8 cellular contexts compared by ENCODE assay signal in the genomic region with DNA sequence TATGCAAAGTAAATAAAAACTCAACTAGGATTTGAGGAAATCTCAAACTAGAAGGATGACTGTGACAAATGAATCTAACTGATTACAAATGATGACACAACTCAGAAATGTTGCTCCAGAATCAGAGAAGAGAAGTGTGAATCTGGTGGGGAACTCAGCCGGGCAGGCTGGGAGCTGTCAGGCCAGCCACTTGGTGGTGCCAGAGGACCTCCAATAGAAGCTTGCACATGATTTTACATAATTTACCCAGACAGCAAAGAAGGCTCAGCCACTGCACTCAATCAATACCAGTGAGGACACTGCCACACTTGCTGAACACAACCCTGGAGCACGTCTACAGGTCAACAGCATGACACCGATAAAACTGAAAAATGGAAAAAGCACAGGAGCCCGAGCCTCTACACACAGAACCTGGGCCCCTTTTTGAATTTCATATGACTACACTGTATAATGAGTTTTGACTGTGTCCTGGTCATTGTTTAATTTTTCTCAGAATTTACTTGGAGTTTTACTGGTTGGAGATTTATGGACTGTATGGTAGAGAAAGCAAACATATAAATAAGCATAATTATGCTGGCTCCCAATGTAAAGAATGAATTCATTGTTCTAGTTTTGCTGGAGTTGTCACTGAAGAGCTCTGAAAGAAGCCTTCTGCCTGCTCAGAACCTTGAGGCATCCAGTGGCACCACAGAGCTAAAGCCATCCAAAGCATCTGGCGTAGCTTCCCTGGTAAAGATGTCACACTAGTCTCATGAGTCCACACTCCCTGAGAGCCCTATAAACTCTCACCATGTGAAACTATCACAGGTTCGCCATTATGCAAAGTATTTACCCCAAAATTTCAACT.
DNase-seq lines count a peak whose midpoint lies in the region; ATAC-seq, FAIRE-seq and TF ChIP-seq lines count a peak whose summit lies in the region.

No MANE protein-coding gene starts in this region.

- FAIRE-seq in A204.1 (lab: Jason Lieb, UNC) = peak; percentile 71

- peak; percentile 69 for ATAC-seq in HG03045 (IDR thresholded peaks at IDR 0.05; ENCODE audit: unreplicated experiment)
- peak; percentile 59 for ATAC-seq in stimulated activated naive CD8-positive, alpha-beta T cell treated with anti-CD3 and anti-CD28 coated beads, Interleukin-15, Interleukin-2, amounts not matched to agents 100 U/mL and 50 U/mL, for 24 hours

- H3K4me3 ChIP-seq in GM12875 (ENCODE audit: low read depth, low read length) = no peak overlapping the region

- peak; percentile 45 for DNase-seq in NCI-H2227 (lab: John Stamatoyannopoulos, UW; ENCODE audit: unreplicated experiment)
- DNase-seq in activated CD4-positive, alpha-beta T cell treated with anti-CD3 and anti-CD28 coated beads for 48 hours = peak; percentile 50
- peak; percentile 82 for DNase-seq in epidermal melanocyte (ENCODE audit: insufficient read length, low spot score)
- DNase-seq in midbrain (lab: John Stamatoyannopoulos, UW) = peak; percentile 72
- DNase-seq in stimulated activated naive CD8-positive, alpha-beta T cell treated with anti-CD3 and anti-CD28 coated beads, Interleukin-15, Interleukin-2, amounts not matched to agents 100 U/mL and 50 U/mL, for 24 hours = peak; percentile 48

- peak; percentile 61; the same call in 1 of the 2 replicates for TF ChIP-seq CTCF in GM12875 (IDR thresholded peaks at IDR 0.05; ENCODE audit: borderline replicate concordance, insufficient read depth, low read depth, low read length)
